10 cellular contexts compared by ENCODE assay signal in genomic region chr19:29878973-29879654, GRCh38.
DNase-seq lines count a peak whose midpoint lies in the region; ATAC-seq, FAIRE-seq and TF ChIP-seq lines count a peak whose summit lies in the region.
"Had no signal": no experiment of that assay in that cellular context is flagged by ENCODE, and none has a peak within 500 bp of the region (broad histone marks: within the 10 kb centered on the region; RNA-seq: fewer than 3 reads in every experiment).

No MANE protein-coding gene starts in this region.

- intact Hi-C loops in GM12878 (cut with micrococcal nuclease; ENCODE audit: unreplicated experiment), result no loop called here

- H3K4me2 ChIP-seq in GM12878 (ENCODE audit: control insufficient read depth, insufficient read depth) (no peak overlapping the region), osteoblast (ENCODE audit: insufficient read depth, low read length) (peak overlapping the region; percentile 50)

- POLR2A ChIA-PET in GM12878 (lab: Charles Lee), result no interaction called here

- RAD21 ChIA-PET in GM12878 (lab: Charles Lee; ENCODE audit: unreplicated experiment), result interaction anchor here (0.8 to 2.0 kb wide), 2 partner anchors 18 to 149 kb away, joined by 3 to 7 read pairs; no protein-coding TSS in a partner anchor

- H4K20me1 ChIP-seq in GM12878 (ENCODE audit: control insufficient read depth, insufficient read depth), result no peaks in the 10 kb centered on the region
- no peaks in the 10 kb centered on the region for H4K20me1 ChIP-seq in osteoblast (ENCODE audit: insufficient read depth, low read length)

- H3K27me3 ChIP-seq in MG63 (no peaks in the 10 kb centered on the region), GM12878 (replicated peaks in 1 of 2; ENCODE audit: control insufficient read depth in 2 of 2, insufficient read depth in 2 of 2, low read length in 1 of 2) (no peaks in the 10 kb centered on the region), osteoblast (ENCODE audit: insufficient read depth, low read length) (peaks cover 9% of the 10 kb centered on the region), WERI-Rb-1 (ENCODE audit: insufficient read depth, low read depth, severe bottlenecking) (no peaks in the 10 kb centered on the region)
- H3K27me3 ChIP-seq: vagina had no signal

- no peaks in the 10 kb centered on the region for H3K79me2 ChIP-seq in GM12878 (ENCODE audit: control insufficient read depth, insufficient read depth, low read length)
- H3K79me2 ChIP-seq in osteoblast (ENCODE audit: insufficient read depth, low read length), result no peaks in the 10 kb centered on the region

- BruUV-seq in GM12878 (replicated peaks; lab: Mats Ljungman, UMichigan), result no TSS peak

- H3K4me1 ChIP-seq in GM12878 (ENCODE audit: control insufficient read depth, insufficient read depth, low read length) (no peaks in the 10 kb centered on the region), osteoblast (ENCODE audit: insufficient read depth, low read length) (peaks cover 3% of the 10 kb centered on the region)
- H3K4me1 ChIP-seq: vagina had no signal

- ATAC-seq in GM12878, result peak; percentile 70
- ATAC-seq in GM21825 (IDR thresholded peaks at IDR 0.05; ENCODE audit: unreplicated experiment), result no peak

- H3K9me3 ChIP-seq in MG63 (no peaks in the 10 kb centered on the region), GM12878 (replicated peaks; ENCODE audit: control insufficient read depth, insufficient read depth, low read length) (no peaks in the 10 kb centered on the region), osteoblast (ENCODE audit: low read depth, low read length) (no peaks in the 10 kb centered on the region), WERI-Rb-1 (ENCODE audit: severe bottlenecking) (no peaks in the 10 kb centered on the region)
- H3K9me3 ChIP-seq: sigmoid colon, vagina had no signal

- no peak for TF ChIP-seq RAD21 in GM12878 (IDR thresholded peaks at IDR 0.05; ENCODE audit: insufficient read depth, low read depth, low read length)

- in situ Hi-C loops in G401 (cut with HindIII; ENCODE audit: low sequenced_read_pairs) (no loop called here), GM12878 (cut with MboI) (no loop called here)

- TF ChIP-seq CTCF in GM12878 (IDR thresholded peaks at IDR 0.05 in 2 of 3, conservative IDR thresholded peaks at IDR 0.05 in 1 of 3; ENCODE audit: control insufficient read depth in 2 of 3, extremely low read depth in 1 of 3, insufficient read depth in 1 of 3, low read depth in 3 of 3, low read length in 3 of 3) (no peak), osteoblast (IDR thresholded peaks at IDR 0.05; ENCODE audit: extremely low read depth, low read depth, low read length) (no peak), WERI-Rb-1 (IDR thresholded peaks at IDR 0.05; ENCODE audit: low read depth, low read length) (no peak)

- TF ChIP-seq EP300 in GM12878 (IDR thresholded peaks at IDR 0.05; ENCODE audit: borderline replicate concordance in 1 of 2, control insufficient read depth in 1 of 2, low read depth in 2 of 2, low read length in 2 of 2), result no peak

- no peak for TF ChIP-seq POLR2A in GM12878 (IDR thresholded peaks at IDR 0.05; ENCODE audit: low read depth, low read length)

- CTCF ChIA-PET in GM12878 (lab: Yijun Ruan, JAX), result interaction anchor here (0.7 kb wide), 2 partner anchors 148 to 163 kb away, joined by 3 read pairs; partner anchors contain the start of gene C19orf12

- H3K27ac ChIP-seq in GM12878 (ENCODE audit: control insufficient read depth, insufficient read depth), result no peak overlapping the region
- H3K27ac ChIP-seq in osteoblast (ENCODE audit: low read depth, low read length), result no peak overlapping the region
- no peak overlapping the region for H3K27ac ChIP-seq in WERI-Rb-1
- H3K27ac ChIP-seq: sigmoid colon, vagina had no signal

- no peak for FAIRE-seq in GM12878 (lab: Jason Lieb, UNC)

- SMC1A ChIA-PET in GM12878 (lab: Charles Lee; ENCODE audit: uncharacterized antibody, unreplicated experiment), result interaction anchor here (0.9 kb wide), 1 partner anchor 119 kb away, joined by 3 read pairs; no protein-coding TSS in a partner anchor

- WGBS in GM12878 (ENCODE audit: insufficient coverage, insufficient replicate concordance, low lambda C conversion rate, missing lambda C conversion rate), result 52% methylated on average over 17 of the region's 17 CpGs

- H3K4me3 ChIP-seq in MG63 (peak overlapping the region; percentile 31), GM12878 (no peak overlapping the region), osteoblast (ENCODE audit: insufficient read depth, low read length) (peak overlapping the region; percentile 47), WERI-Rb-1 (ENCODE audit: low read depth, low read length) (no peak overlapping the region)
- H3K4me3 ChIP-seq: sigmoid colon, vagina had no signal

- H3K9ac ChIP-seq in GM12878 (ENCODE audit: control insufficient read depth, insufficient read depth, low read length), result no peak overlapping the region

- H2AFZ ChIP-seq in GM12878 (ENCODE audit: control insufficient read depth, low read depth, low read length), result no peak overlapping the region
- peak overlapping the region; percentile 68 for H2AFZ ChIP-seq in osteoblast (ENCODE audit: low read length)

- no peaks in the 10 kb centered on the region for H3K36me3 ChIP-seq in MG63
- H3K36me3 ChIP-seq in GM12878 (ENCODE audit: control insufficient read depth in 2 of 2, insufficient read depth in 2 of 2, low read length in 1 of 2), result no peaks in the 10 kb centered on the region
- H3K36me3 ChIP-seq in osteoblast (ENCODE audit: insufficient read depth, low read length), result no peaks in the 10 kb centered on the region
- H3K36me3 ChIP-seq in WERI-Rb-1, result no peaks in the 10 kb centered on the region
- H3K36me3 ChIP-seq: sigmoid colon, vagina had no signal

- DNase-seq in G401 (ENCODE audit: low spot score), result peak; percentile 65
- DNase-seq in MG63, result peak; percentile 96
- DNase-seq in GM12878 (ENCODE audit: low read depth, low spot score), result no peak
- peak; percentile 92 for DNase-seq in osteoblast (ENCODE audit: insufficient read length, low spot score, missing footprints)
- DNase-seq in stimulated activated naive CD4-positive, alpha-beta T cell treated with Interleukin-2 at 50 U/mL for 16 hours (lab: John Stamatoyannopoulos, UW), result no peak
- DNase-seq in NCI-H2196 (lab: John Stamatoyannopoulos, UW; ENCODE audit: unreplicated experiment), result no peak
- no peak for DNase-seq in WERI-Rb-1
- DNase-seq: sigmoid colon had no signal

TF ChIP-seq in GM12878, 131 proteins besides CTCF, POLR2A, EP300 and RAD21:
- peak; percentile 70 for TF ChIP-seq SP1 (IDR thresholded peaks at IDR 0.05; ENCODE audit: low read depth, low read length)
- no peak for TF ChIP-seq HSF1 (IDR thresholded peaks at IDR 0.05; ENCODE audit: low read depth, low read length)

Comparison
In these comparisons a context has a peak if more than half of its experiments do, and no peak if none do; other contexts are left out.
1. DNase-seq: peak in G401 (single experiment), MG63 (single experiment) and osteoblast (single experiment); none in GM12878 (single experiment), stimulated activated naive CD4-positive, alpha-beta T cell treated with Interleukin-2 at 50 U/mL for 16 hours (single experiment), NCI-H2196 (single experiment) and WERI-Rb-1 (single experiment).
2. H3K4me3 ChIP-seq: peak in MG63 (single experiment) and osteoblast (single experiment); none in GM12878 (single experiment) and WERI-Rb-1 (single experiment).